Comparison of ENCODE assay signal across 8 cellular contexts in the genomic region with DNA sequence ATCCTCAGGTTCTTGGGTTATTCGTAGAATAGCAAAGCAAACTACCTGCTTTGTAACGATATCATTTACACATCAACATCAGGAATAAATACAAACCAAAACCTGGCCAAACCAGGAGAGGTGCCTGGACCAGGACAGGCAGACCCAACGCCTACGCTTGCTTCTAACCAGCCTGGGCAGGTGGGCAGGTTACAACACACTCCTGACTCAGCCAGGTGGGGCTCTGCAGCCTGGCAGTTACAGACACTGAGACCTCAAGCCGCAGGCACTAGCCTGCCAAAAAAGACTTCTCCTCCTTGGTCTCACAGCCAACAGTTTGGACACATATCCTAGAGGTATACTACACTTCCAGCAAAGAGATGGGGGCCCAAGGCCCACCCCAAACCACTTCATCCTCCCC. TPM values are rescaled to one million over a fixed set of nuclear protein-coding genes. Genes with fewer than 3 reads are reported as not detected.
DNase-seq lines count a peak whose midpoint lies in the region; ATAC-seq and TF ChIP-seq lines count a peak whose summit lies in the region.

No MANE protein-coding gene starts in this region.

- no peak for TF ChIP-seq EP300 in tibial nerve (IDR thresholded peaks at IDR 0.05)

- ATAC-seq in stimulated activated naive CD8-positive, alpha-beta T cell treated with anti-CD3 and anti-CD28 coated beads, Interleukin-15, Interleukin-2, amounts not matched to agents 100 U/mL and 50 U/mL, for 24 hours = no peak
- ATAC-seq in HG03565 (IDR thresholded peaks at IDR 0.05; ENCODE audit: unreplicated experiment) = no peak

- TF ChIP-seq POLR2A in tibial nerve (IDR thresholded peaks at IDR 0.05) = no peak

- H3K27ac Mint-ChIP-seq in stimulated activated naive CD8-positive, alpha-beta T cell treated with anti-CD3 and anti-CD28 coated beads, Interleukin-15, Interleukin-2, amounts not matched to agents 100 ng/mL and 50 ng/mL, for 24 hours = peak overlapping the region; percentile 59

- H3K27me3 ChIP-seq in tibial nerve = no peaks in the 10 kb centered on the region

- no peak overlapping the region for H3K27ac ChIP-seq in tibial nerve

- no peaks in the 10 kb centered on the region for H3K9me3 ChIP-seq in tibial nerve

- H3K27me3 Mint-ChIP-seq in stimulated activated naive CD8-positive, alpha-beta T cell treated with anti-CD3 and anti-CD28 coated beads, Interleukin-15, Interleukin-2, amounts not matched to agents 100 ng/mL and 50 ng/mL, for 24 hours = no peaks in the 10 kb centered on the region

- no peaks in the 10 kb centered on the region for H3K9me3 Mint-ChIP-seq in stimulated activated naive CD8-positive, alpha-beta T cell treated with anti-CD3 and anti-CD28 coated beads, Interleukin-15, Interleukin-2, amounts not matched to agents 100 ng/mL and 50 ng/mL, for 24 hours

- H3K36me3 ChIP-seq in tibial nerve = no peaks in the 10 kb centered on the region

- peaks cover 96% of the 10 kb centered on the region for H3K4me1 Mint-ChIP-seq in stimulated activated naive CD8-positive, alpha-beta T cell treated with anti-CD3 and anti-CD28 coated beads, Interleukin-15, Interleukin-2, amounts not matched to agents 100 ng/mL and 50 ng/mL, for 24 hours (ENCODE audit: low read depth)

- peaks cover 28% of the 10 kb centered on the region for H3K36me3 Mint-ChIP-seq in stimulated activated naive CD8-positive, alpha-beta T cell treated with anti-CD3 and anti-CD28 coated beads, Interleukin-15, Interleukin-2, amounts not matched to agents 100 ng/mL and 50 ng/mL, for 24 hours (ENCODE audit: low read depth)

- DNase-seq in stimulated activated naive CD8-positive, alpha-beta T cell treated with anti-CD3 and anti-CD28 coated beads, Interleukin-15, Interleukin-2, amounts not matched to agents 100 U/mL and 50 U/mL, for 24 hours = no peak
- peak; percentile 17 for DNase-seq in NCI-H2196 (lab: John Stamatoyannopoulos, UW; ENCODE audit: unreplicated experiment)
- peak; percentile 21 for DNase-seq in germinal center (ENCODE audit: low spot score)
- DNase-seq in NCI-H1105 treated with DMSO at 0.1 percent for 48 hours (lab: John Stamatoyannopoulos, UW) = no peak
- DNase-seq in UCSD-AML1 (lab: John Stamatoyannopoulos, UW; ENCODE audit: unreplicated experiment) = no peak
- DNase-seq in tibial nerve (ENCODE audit: low spot score in 2 of 2) = no peak

- peak overlapping the region; percentile 28 for H3K4me3 Mint-ChIP-seq in stimulated activated naive CD8-positive, alpha-beta T cell treated with anti-CD3 and anti-CD28 coated beads, Interleukin-15, Interleukin-2, amounts not matched to agents 100 ng/mL and 50 ng/mL, for 24 hours

- 93 to 94% methylated on average over 5 of the region's 5 CpGs for WGBS in tibial nerve, 2 donors

- TF ChIP-seq CTCF in tibial nerve (IDR thresholded peaks at IDR 0.05) = no peak

- H3K4me1 ChIP-seq in tibial nerve = peaks cover 0 to 93% (median 61%) of the 10 kb centered on the region in 4 donors

- H3K4me3 ChIP-seq in tibial nerve = no peak overlapping the region

RNA-seq across cellular contexts. Expression of gene ANKRD11, which starts 14.0 kb away (rescaled TPM):
- 100 to 1,000 TPM; 104 to 177 (median 112) TPM for total RNA-seq in tibial nerve

RNA-seq across cellular contexts. Expression of gene SPG7, which starts 31.8 kb away (rescaled TPM):
- total RNA-seq in tibial nerve = 100 to 1,000 TPM; 102 to 178 (median 127) TPM

Comparison
In these comparisons a context has a peak if more than half of its experiments do, and no peak if none do; other contexts are left out.
1. DNase-seq: peak in NCI-H2196 (single experiment) and germinal center (single experiment); none in stimulated activated naive CD8-positive, alpha-beta T cell treated with anti-CD3 and anti-CD28 coated beads, Interleukin-15, Interleukin-2, amounts not matched to agents 100 U/mL and 50 U/mL, for 24 hours (single experiment), NCI-H1105 treated with DMSO at 0.1 percent for 48 hours (single experiment), UCSD-AML1 (single experiment) and tibial nerve (0 of 2).